ENCODE assay signal across 8 cellular contexts in genomic region chrX:47093248-47093647, GRCh38. TPM values are rescaled to one million over a fixed set of nuclear protein-coding genes. Genes with fewer than 3 reads are reported as not detected.
DNase-seq lines count a peak whose midpoint lies in the region; ATAC-seq and TF ChIP-seq lines count a peak whose summit lies in the region.

No MANE protein-coding gene starts in this region.

- no peak for ATAC-seq in Panc1
- no peak for ATAC-seq in GM18861 (IDR thresholded peaks at IDR 0.05; ENCODE audit: unreplicated experiment)
- ATAC-seq in WTC11: no peak

- POLR2A ChIA-PET in Panc1 (lab: Charles Lee) (interaction anchor here (0.6 kb wide), 1 partner anchor 13 kb away, joined by 3 read pairs; no protein-coding TSS in a partner anchor), WTC11 (lab: Charles Lee) (no interaction called here)

- H2BK12ac ChIP-seq in neuronal stem cell (ENCODE audit: low read length): no peak overlapping the region

- in situ Hi-C loops in GM13977 (cut with MboI; ENCODE audit: low pct_unique_long_range_greater_than_20kb, low sequenced_read_pairs, unreplicated experiment): no loop called here
- in situ Hi-C loops in Panc1 (cut with HindIII; ENCODE audit: low pct_unique_long_range_greater_than_20kb, low sequenced_read_pairs): no loop called here

- peaks cover 38% of the 10 kb centered on the region for H3K4me1 Mint-ChIP-seq in WTC11

- H2BK15ac ChIP-seq in neuronal stem cell (ENCODE audit: low read length): no peak overlapping the region

- H3K14ac ChIP-seq in neuronal stem cell (ENCODE audit: low read length): no peak overlapping the region

- intact Hi-C loops in Panc1 (cut with micrococcal nuclease; ENCODE audit: unreplicated experiment): loop anchor here (5.0 to 10.0 kb wide), 2 partner anchors 188 to 291 kb away; no protein-coding TSS in a partner anchor

- no peak for TF ChIP-seq POLR2A in tibial nerve (IDR thresholded peaks at IDR 0.05)

- H3K27me3 ChIP-seq in Panc1 (ENCODE audit: control insufficient read depth, insufficient read depth, low read length): no peaks in the 10 kb centered on the region
- H3K27me3 ChIP-seq in tibial nerve: peaks cover 0 to 5% of the 10 kb centered on the region in 2 donors
- peaks cover 0 to 17% (median 0%) of the 10 kb centered on the region in 3 experiments for H3K27me3 ChIP-seq in neuronal stem cell (ENCODE audit: control insufficient read depth in 3 of 3, insufficient read depth in 3 of 3, low read depth in 1 of 3, low read length in 3 of 3)

- no peak overlapping the region for H3K4me2 ChIP-seq in neuronal stem cell (ENCODE audit: insufficient read depth, low read length, poor library complexity, severe bottlenecking)

- no peak overlapping the region for H2AK5ac ChIP-seq in neuronal stem cell (ENCODE audit: low read depth, low read length)

- H3K4me1 ChIP-seq in Panc1 (ENCODE audit: control insufficient read depth, insufficient read depth, low read length) (no peaks in the 10 kb centered on the region), tibial nerve (no peaks in the 10 kb centered on the region), neuronal stem cell (ENCODE audit: control insufficient read depth in 2 of 2, insufficient read depth in 1 of 2, low read depth in 1 of 2, low read length in 2 of 2) (no peaks in the 10 kb centered on the region)

- H3K9me3 Mint-ChIP-seq in WTC11: no peaks in the 10 kb centered on the region

- TF ChIP-seq CTCF in GM13977 (IDR thresholded peaks at IDR 0.05; ENCODE audit: extremely low read depth, insufficient read depth, missing control alignments) (peak; percentile 35), Panc1 (IDR thresholded peaks at IDR 0.05) (peak; percentile 53; the same call in 1 of the 2 replicates), fibroblast of mammary gland (conservative IDR thresholded peaks at IDR 0.05; ENCODE audit: control insufficient read depth, insufficient read depth, low read depth, low read length) (peak; percentile 51), tibial nerve (IDR thresholded peaks at IDR 0.05) (peak in 4 of 5 experiments; percentile 15 to 50 (median 32)), WTC11 (IDR thresholded peaks at IDR 0.05) (no peak)

- H3K4ac ChIP-seq in neuronal stem cell (ENCODE audit: low read length): no peak overlapping the region

- no peak overlapping the region for H4K91ac ChIP-seq in neuronal stem cell (ENCODE audit: low read depth, low read length, poor library complexity)

- TF ChIP-seq EP300 in tibial nerve (IDR thresholded peaks at IDR 0.05): no peak

- H3K27ac ChIP-seq in Panc1 (ENCODE audit: low read length) (no peak overlapping the region), tibial nerve (no peak overlapping the region), neuronal stem cell (replicated peaks; ENCODE audit: low read length) (no peak overlapping the region)

- H2BK120ac ChIP-seq in neuronal stem cell (ENCODE audit: low read depth, low read length): no peak overlapping the region

- no peak overlapping the region for H2BK5ac ChIP-seq in neuronal stem cell (ENCODE audit: low read length)

- no peak overlapping the region for H3K27ac Mint-ChIP-seq in WTC11

- no peak overlapping the region for H4K8ac ChIP-seq in neuronal stem cell (ENCODE audit: low read depth, low read length)

- H3K23ac ChIP-seq in neuronal stem cell (ENCODE audit: low read depth, low read length, poor library complexity): no peak overlapping the region

- H3K4me3 Mint-ChIP-seq in WTC11: no peak overlapping the region

- H3K36me3 Mint-ChIP-seq in WTC11: no peaks in the 10 kb centered on the region

- H2AFZ ChIP-seq in neuronal stem cell (ENCODE audit: low read length): no peak overlapping the region

- no peak overlapping the region for H3K18ac ChIP-seq in neuronal stem cell (ENCODE audit: low read length)

- BruUV-seq in Panc1 (replicated peaks; lab: Mats Ljungman, UMichigan): no TSS peak

- 0 to 7% methylated on average over 1 of the region's 1 CpG for WGBS in tibial nerve, 2 donors
- no CpG with 5 or more reads among the region's 1 CpG for WGBS in neuronal stem cell (ENCODE audit: extremely low coverage in 2 of 2, insufficient read length in 2 of 2, insufficient replicate concordance in 1 of 2), 2 donors

- CTCF ChIA-PET in Panc1 (lab: Charles Lee) (interaction anchor here (0.6 kb wide), 2 partner anchors 22 to 31 kb away, joined by 4 to 5 read pairs; no protein-coding TSS in a partner anchor), WTC11 (lab: Charles Lee) (interaction anchor here (0.6 to 0.9 kb wide), 4 partner anchors 15 to 141 kb away, joined by 3 read pairs; partner anchors contain the start of gene RGN)

- no peak overlapping the region for H3K9ac ChIP-seq in neuronal stem cell (ENCODE audit: low read depth, low read length, poor library complexity)

- H3K36me3 ChIP-seq in Panc1 (ENCODE audit: control insufficient read depth, insufficient read depth, low read length) (no peaks in the 10 kb centered on the region), tibial nerve (no peaks in the 10 kb centered on the region), neuronal stem cell (replicated peaks in 1 of 2; ENCODE audit: control insufficient read depth in 2 of 2, insufficient read depth in 2 of 2, low read length in 2 of 2) (no peaks in the 10 kb centered on the region)

- no peaks in the 10 kb centered on the region for H3K79me1 ChIP-seq in neuronal stem cell (ENCODE audit: low read depth, low read length)

- no peaks in the 10 kb centered on the region for H3K9me3 ChIP-seq in Panc1 (ENCODE audit: control insufficient read depth, insufficient read depth, low read depth, low read length)
- H3K9me3 ChIP-seq in tibial nerve: no peaks in the 10 kb centered on the region
- no peaks in the 10 kb centered on the region for H3K9me3 ChIP-seq in neuronal stem cell (replicated peaks in 1 of 2; ENCODE audit: control insufficient read depth in 2 of 2, insufficient read depth in 1 of 2, low read depth in 1 of 2, low read length in 2 of 2)

- DNase-seq in Ammon's horn (ENCODE audit: low spot score) (peak; percentile 37), GM13977 (ENCODE audit: low spot score) (peak; percentile 34), Panc1 (ENCODE audit: low read depth, low spot score) (peak; percentile 1), fibroblast of mammary gland (ENCODE audit: low read depth) (peak; percentile 45), tibial nerve (ENCODE audit: low spot score in 2 of 2) (no peak), neuronal stem cell (ENCODE audit: low spot score) (no peak), WTC11 (ENCODE audit: low spot score) (no peak)

- H3K27me3 Mint-ChIP-seq in WTC11 (ENCODE audit: low read depth): no peaks in the 10 kb centered on the region

- H3K4me3 ChIP-seq in Panc1 (ENCODE audit: low read depth in 2 of 2, low read length in 2 of 2) (no peak overlapping the region), fibroblast of mammary gland (ENCODE audit: control insufficient read depth, low read depth, low read length) (no peak overlapping the region), tibial nerve (no peak overlapping the region), neuronal stem cell (ENCODE audit: low read length in 2 of 2) (no peak overlapping the region)

TF ChIP-seq in WTC11, 78 proteins besides CTCF, POLR2A, EP300 and RAD21 (continues in another document):
- TF ChIP-seq OVOL2 (CRISPR knock-in tag; IDR thresholded peaks at IDR 0.05; ENCODE audit: borderline replicate concordance) (no peak), ERG (CRISPR knock-in tag; IDR thresholded peaks at IDR 0.05) (no peak), TEAD1 (CRISPR knock-in tag; IDR thresholded peaks at IDR 0.05) (no peak)

RNA-seq across cellular contexts. Expression of gene RGN, which starts 15.0 kb away (rescaled TPM):
- 3.4 TPM for total RNA-seq in Panc1 (2021; ENCODE audit: unreplicated experiment)
- 4.1 TPM for polyA plus RNA-seq in Panc1 (2012; ENCODE audit: insufficient read length)
- total RNA-seq in tibial nerve: 1 to 10 TPM in 1 of 4 donors, under 1 TPM in 2, not detected in 1; 0.60 to 2.5 (median 0.87) TPM
- polyA plus RNA-seq in neuronal stem cell (2013, experiment 1 of 2): 0.93 TPM
- polyA plus RNA-seq in neuronal stem cell (2013, experiment 2 of 2): 0.83 TPM
- total RNA-seq in WTC11 (2021): 1.6 to 2.7 TPM (median 1.6 TPM) in 3 replicates

RNA-seq across cellular contexts. Expression of gene NDUFB11, which starts 51.3 kb away (rescaled TPM):
- total RNA-seq in Panc1 (2021; ENCODE audit: unreplicated experiment) (109 TPM), tibial nerve (10 to 100 TPM; 45.4 to 78.1 (median 60.5) TPM), WTC11 (2021) (105 to 110 TPM (median 106 TPM) in 3 replicates)
- polyA plus RNA-seq in Panc1 (2012; ENCODE audit: insufficient read length): 151 TPM
- 136 TPM for polyA plus RNA-seq in neuronal stem cell (2013, experiment 1 of 2)
- 138 TPM for polyA plus RNA-seq in neuronal stem cell (2013, experiment 2 of 2)

RNA-seq across cellular contexts. Expression of gene RBM10, which starts 51.8 kb away (rescaled TPM):
- 47.1 TPM for total RNA-seq in Panc1 (2021; ENCODE audit: unreplicated experiment)
- 58.6 TPM for polyA plus RNA-seq in Panc1 (2012; ENCODE audit: insufficient read length)
- total RNA-seq in tibial nerve: 10 to 100 TPM; 27.3 to 46.2 (median 33.7) TPM
- 45.7 TPM for polyA plus RNA-seq in neuronal stem cell (2013, experiment 1 of 2)
- polyA plus RNA-seq in neuronal stem cell (2013, experiment 2 of 2): 43.8 TPM
- 65.6 to 66.1 TPM (median 65.8 TPM) in 3 replicates for total RNA-seq in WTC11 (2021)

Comparison
In these comparisons a context has a peak if more than half of its experiments do, and no peak if none do; other contexts are left out.
1. DNase-seq: peak in Ammon's horn (single experiment), GM13977 (single experiment), Panc1 (single experiment) and fibroblast of mammary gland (single experiment); none in tibial nerve (0 of 2), neuronal stem cell (single experiment) and WTC11 (single experiment).